Comparison of ENCODE assay signal across 3 cellular contexts in genomic region chr2:37847792-37848191, GRCh38.
TF ChIP-seq lines count a peak whose summit lies in the region.

No MANE protein-coding gene starts in this region.

TF ChIP-seq in GM23338, 12 proteins besides CTCF, POLR2A, EP300 and RAD21:
- TF ChIP-seq CREB1 (CRISPR knock-in tag; IDR thresholded peaks at IDR 0.05; ENCODE audit: low read depth), result no peak
- no peak for TF ChIP-seq NANOG (IDR thresholded peaks at IDR 0.05; ENCODE audit: borderline replicate concordance)
- no peak for TF ChIP-seq ZNF114 (CRISPR knock-in tag; IDR thresholded peaks at IDR 0.05)

TF ChIP-seq in IMR-90, 13 proteins besides CTCF, POLR2A, EP300 and RAD21:
- TF ChIP-seq MAZ (IDR thresholded peaks at IDR 0.05; ENCODE audit: borderline replicate concordance, low read depth, low read length), result no peak
- TF ChIP-seq SMC3 (IDR thresholded peaks at IDR 0.05; ENCODE audit: low read depth, low read length), result no peak
- no peak for TF ChIP-seq BHLHE40 (IDR thresholded peaks at IDR 0.05; ENCODE audit: low read depth, low read length)
TF ChIP-seq in IMR-90: peak in this region for 0.

TF ChIP-seq in SK-N-SH, 30 proteins besides CTCF, POLR2A, EP300 and RAD21:
- TF ChIP-seq PBX3 (IDR thresholded peaks at IDR 0.05) (no peak), MEF2A (IDR thresholded peaks at IDR 0.05; ENCODE audit: borderline replicate concordance, low read depth) (no peak), SMC3 (IDR thresholded peaks at IDR 0.05; ENCODE audit: low read depth, low read length) (no peak), YY1 (IDR thresholded peaks at IDR 0.05; ENCODE audit: low read depth) (no peak)
